ENCODE assay signal across 11 cellular contexts in genomic region chr9:18632624-18633407, GRCh38.
DNase-seq lines count a peak whose midpoint lies in the region; ATAC-seq, FAIRE-seq and TF ChIP-seq lines count a peak whose summit lies in the region.
"Had no signal": no experiment of that assay in that cellular context is flagged by ENCODE, and none has a peak within 500 bp of the region (broad histone marks: within the 10 kb centered on the region; RNA-seq: fewer than 3 reads in every experiment).

No MANE protein-coding gene starts in this region.

- no peaks in the 10 kb centered on the region for H3K27me3 Mint-ChIP-seq in stimulated activated naive CD8-positive, alpha-beta T cell treated with anti-CD3 and anti-CD28 coated beads, Interleukin-15, amount 100 ng/mL, for 72 hours

- DNase-seq in HT1080 (ENCODE audit: low read depth) (peak; percentile 79), choroid plexus epithelial cell (ENCODE audit: low read depth) (peak; percentile 95), kidney (no peak), tibial artery (peak; percentile 27 to 66), Peyer's patch (no peak)
- DNase-seq in stimulated activated naive CD8-positive, alpha-beta T cell treated with anti-CD3 and anti-CD28 coated beads, Interleukin-15, amount 100 ng/mL, for 72 hours: no peak
- DNase-seq: ovary; stimulated activated CD8-positive, alpha-beta memory T cell treated with anti-CD3 and anti-CD28 coated beads, Interleukin-4, amount 100 ng/mL, for 48 hours had no signal

- H3K9me3 Mint-ChIP-seq in stimulated activated naive CD8-positive, alpha-beta T cell treated with anti-CD3 and anti-CD28 coated beads, Interleukin-15, amount 100 ng/mL, for 72 hours: no peaks in the 10 kb centered on the region
- H3K9me3 Mint-ChIP-seq: T-helper 1 cell treated with Interleukin-12 subunit alpha and Interleukin-12 subunit beta and Interleukin-4 antibody, amounts not matched to agents 30 μg/mL and 1 μg/mL, for 36 hours had no signal

- H3K4me3 ChIP-seq in choroid plexus epithelial cell (ENCODE audit: low read depth, low read length) (no peak overlapping the region), kidney (ENCODE audit: low read length in 2 of 2) (no peak overlapping the region), tibial artery (no peak overlapping the region), Peyer's patch (no peak overlapping the region)
- H3K4me3 ChIP-seq: ovary had no signal

- H3K9ac ChIP-seq in kidney (ENCODE audit: low read length in 2 of 2): no peak overlapping the region

- no peak for ATAC-seq in stimulated activated naive CD8-positive, alpha-beta T cell treated with anti-CD3 and anti-CD28 coated beads, Interleukin-15, amount 100 ng/mL, for 72 hours
- ATAC-seq in GM19467 (IDR thresholded peaks at IDR 0.05; ENCODE audit: unreplicated experiment) (no peak), HG03520 (IDR thresholded peaks at IDR 0.05; ENCODE audit: unreplicated experiment) (no peak)

- H3K4me1 ChIP-seq in kidney (ENCODE audit: control insufficient read depth in 1 of 2, insufficient read depth in 1 of 2, low read depth in 1 of 2, low read length in 2 of 2): peaks cover 0 to 3% of the 10 kb centered on the region in 2 donors
- peaks cover 0 to 30% (median 9%) of the 10 kb centered on the region in 4 donors for H3K4me1 ChIP-seq in tibial artery
- H3K4me1 ChIP-seq in Peyer's patch: no peaks in the 10 kb centered on the region

- no peaks in the 10 kb centered on the region for H3K4me1 Mint-ChIP-seq in stimulated activated naive CD8-positive, alpha-beta T cell treated with anti-CD3 and anti-CD28 coated beads, Interleukin-15, amount 100 ng/mL, for 72 hours

- H3K27me3 ChIP-seq in tibial artery (no peaks in the 10 kb centered on the region), Peyer's patch (no peaks in the 10 kb centered on the region)
- H3K27me3 ChIP-seq: ovary had no signal

- TF ChIP-seq POLR2A in Peyer's patch (IDR thresholded peaks at IDR 0.05): no peak

- H3K27ac ChIP-seq in kidney (ENCODE audit: low read depth in 2 of 2, low read length in 2 of 2): peak overlapping the region; percentile 8 to 72
- peak overlapping the region; percentile 49 to 61 for H3K27ac ChIP-seq in tibial artery
- peak overlapping the region in 1 of 4 donors; percentile 6 for H3K27ac ChIP-seq in Peyer's patch
- H3K27ac ChIP-seq: ovary had no signal

- FAIRE-seq in kidney (lab: Jason Lieb, UNC): no peak

- intact Hi-C loops in kidney (cut with DNase I) (no loop called here), tibial artery (cut with DNase I; ENCODE audit: low total_unique reads) (no loop called here)

- H3K4me3 Mint-ChIP-seq in stimulated activated naive CD8-positive, alpha-beta T cell treated with anti-CD3 and anti-CD28 coated beads, Interleukin-15, amount 100 ng/mL, for 72 hours: no peak overlapping the region
- H3K4me3 Mint-ChIP-seq: T-helper 1 cell treated with Interleukin-12 subunit alpha and Interleukin-12 subunit beta and Interleukin-4 antibody, amounts not matched to agents 30 μg/mL and 1 μg/mL, for 36 hours had no signal

- TF ChIP-seq CTCF in choroid plexus epithelial cell (conservative IDR thresholded peaks at IDR 0.05; ENCODE audit: low read depth, low read length): no peak
- no peak for TF ChIP-seq CTCF in kidney (IDR thresholded peaks at IDR 0.05; ENCODE audit: borderline replicate concordance, extremely low read depth, insufficient read depth)
- no peak for TF ChIP-seq CTCF in tibial artery (IDR thresholded peaks at IDR 0.05)
- no peak for TF ChIP-seq CTCF in Peyer's patch (IDR thresholded peaks at IDR 0.05)

- peak overlapping the region in 1 of 2 donors; percentile 79 for H3K27ac Mint-ChIP-seq in stimulated activated naive CD8-positive, alpha-beta T cell treated with anti-CD3 and anti-CD28 coated beads, Interleukin-15, amount 100 ng/mL, for 72 hours
- H3K27ac Mint-ChIP-seq: T-helper 1 cell treated with Interleukin-12 subunit alpha and Interleukin-12 subunit beta and Interleukin-4 antibody, amounts not matched to agents 30 μg/mL and 1 μg/mL, for 36 hours had no signal

- H3K36me3 ChIP-seq in kidney (ENCODE audit: control insufficient read depth in 1 of 2, insufficient read depth in 2 of 2, low read length in 2 of 2) (no peaks in the 10 kb centered on the region), tibial artery (no peaks in the 10 kb centered on the region), Peyer's patch (no peaks in the 10 kb centered on the region)
- H3K36me3 ChIP-seq: ovary had no signal

- H3K9me3 ChIP-seq in kidney (ENCODE audit: control insufficient read depth in 1 of 2, low read length in 2 of 2): no peaks in the 10 kb centered on the region
- peaks cover 0 to 2% (median 0%) of the 10 kb centered on the region in 3 donors for H3K9me3 ChIP-seq in tibial artery
- H3K9me3 ChIP-seq in Peyer's patch: no peaks in the 10 kb centered on the region
- H3K9me3 ChIP-seq: ovary had no signal

Comparison
In these comparisons a context has a peak if more than half of its experiments do, and no peak if none do; other contexts are left out.
1. DNase-seq: peak in HT1080 (single experiment), choroid plexus epithelial cell (single experiment) and tibial artery (2 of 2); none in kidney (single experiment), stimulated activated naive CD8-positive, alpha-beta T cell treated with anti-CD3 and anti-CD28 coated beads, Interleukin-15, amount 100 ng/mL, for 72 hours (0 of 2) and Peyer's patch (0 of 3).